8 cellular contexts compared by ENCODE assay signal in the genomic region with DNA sequence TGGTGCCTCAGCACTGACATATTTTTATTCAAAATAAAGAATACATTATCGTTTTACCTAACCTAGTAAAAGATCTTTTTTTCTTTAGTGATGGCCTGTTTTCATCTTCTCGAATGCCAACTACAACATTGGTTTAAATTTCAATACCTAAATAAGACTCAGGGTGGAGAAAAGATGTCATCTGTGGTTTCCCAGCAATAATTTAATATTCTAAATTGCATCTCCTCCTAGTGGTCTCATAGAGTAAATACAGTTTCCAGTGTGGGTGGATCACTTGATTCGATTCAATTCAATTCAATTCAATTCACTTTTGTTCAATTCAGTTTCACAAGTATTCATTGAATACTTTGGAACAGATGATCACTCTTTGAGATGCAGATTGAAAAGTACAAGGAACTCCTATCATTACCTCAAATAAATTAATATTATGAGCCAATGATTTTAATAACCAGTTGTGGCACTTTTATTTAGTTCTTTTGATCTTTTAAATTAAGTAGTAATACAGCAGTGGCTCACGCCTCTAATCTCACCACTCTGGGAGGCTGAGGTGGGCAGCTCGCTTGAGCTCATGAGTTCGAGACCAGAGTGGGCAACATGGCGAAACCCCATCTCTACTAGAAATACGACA.
DNase-seq lines count a peak whose midpoint lies in the region; ATAC-seq, FAIRE-seq and TF ChIP-seq lines count a peak whose summit lies in the region.

No MANE protein-coding gene starts in this region.

- no peak overlapping the region for H3K27ac Mint-ChIP-seq in brain
- no peak overlapping the region for H3K27ac Mint-ChIP-seq in mesothelial cell of epicardium
- H3K27ac Mint-ChIP-seq in naive thymus-derived CD8-positive, alpha-beta T cell = no peak overlapping the region

- H3K9me3 Mint-ChIP-seq in brain = peaks cover 6 to 39% (median 24%) of the 10 kb centered on the region in 5 experiments
- peaks cover 13% of the 10 kb centered on the region for H3K9me3 Mint-ChIP-seq in mesothelial cell of epicardium
- H3K9me3 Mint-ChIP-seq in naive thymus-derived CD8-positive, alpha-beta T cell = peaks cover 0 to 19% (median 7%) of the 10 kb centered on the region in 9 donors

- POLR2A ChIA-PET in naive thymus-derived CD8-positive, alpha-beta T cell (lab: Charles Lee) = no interaction called here

- TF ChIP-seq CTCF in D721Med (IDR thresholded peaks at IDR 0.05; ENCODE audit: insufficient read depth, missing control alignments) = peak; percentile 59
- peak; percentile 43 to 47 for TF ChIP-seq CTCF in brain (conservative IDR thresholded peaks at IDR 0.05)
- TF ChIP-seq CTCF in mesothelial cell of epicardium (IDR thresholded peaks at IDR 0.05; ENCODE audit: unreplicated experiment) = peak; percentile 73

- no peak overlapping the region for H3K4me3 Mint-ChIP-seq in brain
- H3K4me3 Mint-ChIP-seq in mesothelial cell of epicardium = no peak overlapping the region
- no peak overlapping the region for H3K4me3 Mint-ChIP-seq in naive thymus-derived CD8-positive, alpha-beta T cell

- H3K36me3 Mint-ChIP-seq in brain = peaks cover 3% of the 10 kb centered on the region
- no peaks in the 10 kb centered on the region for H3K36me3 Mint-ChIP-seq in mesothelial cell of epicardium
- H3K36me3 Mint-ChIP-seq in naive thymus-derived CD8-positive, alpha-beta T cell = no peaks in the 10 kb centered on the region

- DNase-seq in D721Med (ENCODE audit: insufficient read length, low spot score) (no peak), HuH-7 (ENCODE audit: low spot score) (peak; percentile 23), mesothelial cell of epicardium (ENCODE audit: low spot score in 2 of 2, unreplicated experiment in 2 of 2) (no peak)
- no peak for DNase-seq in naive thymus-derived CD8-positive, alpha-beta T cell
- DNase-seq in activated CD8-positive, alpha-beta memory T cell treated with anti-CD3 and anti-CD28 coated beads for 24 hours = no peak

- no peaks in the 10 kb centered on the region for H3K27me3 Mint-ChIP-seq in brain
- no peaks in the 10 kb centered on the region for H3K27me3 Mint-ChIP-seq in mesothelial cell of epicardium (ENCODE audit: low read depth)
- H3K27me3 Mint-ChIP-seq in naive thymus-derived CD8-positive, alpha-beta T cell = no peaks in the 10 kb centered on the region

- no peak for ATAC-seq in HG03565 (IDR thresholded peaks at IDR 0.05; ENCODE audit: unreplicated experiment)
- no peak for ATAC-seq in GM21526 (IDR thresholded peaks at IDR 0.05; ENCODE audit: low FRiP score, unreplicated experiment)
- no peak for ATAC-seq in naive thymus-derived CD8-positive, alpha-beta T cell

- H3K4me1 Mint-ChIP-seq in brain = no peaks in the 10 kb centered on the region
- H3K4me1 Mint-ChIP-seq in mesothelial cell of epicardium = peaks cover 10% of the 10 kb centered on the region
- no peaks in the 10 kb centered on the region for H3K4me1 Mint-ChIP-seq in naive thymus-derived CD8-positive, alpha-beta T cell

- no peak for FAIRE-seq in D721Med (lab: Jason Lieb, UNC)
